Comparison of ENCODE assay signal across 8 cellular contexts in the genomic region with DNA sequence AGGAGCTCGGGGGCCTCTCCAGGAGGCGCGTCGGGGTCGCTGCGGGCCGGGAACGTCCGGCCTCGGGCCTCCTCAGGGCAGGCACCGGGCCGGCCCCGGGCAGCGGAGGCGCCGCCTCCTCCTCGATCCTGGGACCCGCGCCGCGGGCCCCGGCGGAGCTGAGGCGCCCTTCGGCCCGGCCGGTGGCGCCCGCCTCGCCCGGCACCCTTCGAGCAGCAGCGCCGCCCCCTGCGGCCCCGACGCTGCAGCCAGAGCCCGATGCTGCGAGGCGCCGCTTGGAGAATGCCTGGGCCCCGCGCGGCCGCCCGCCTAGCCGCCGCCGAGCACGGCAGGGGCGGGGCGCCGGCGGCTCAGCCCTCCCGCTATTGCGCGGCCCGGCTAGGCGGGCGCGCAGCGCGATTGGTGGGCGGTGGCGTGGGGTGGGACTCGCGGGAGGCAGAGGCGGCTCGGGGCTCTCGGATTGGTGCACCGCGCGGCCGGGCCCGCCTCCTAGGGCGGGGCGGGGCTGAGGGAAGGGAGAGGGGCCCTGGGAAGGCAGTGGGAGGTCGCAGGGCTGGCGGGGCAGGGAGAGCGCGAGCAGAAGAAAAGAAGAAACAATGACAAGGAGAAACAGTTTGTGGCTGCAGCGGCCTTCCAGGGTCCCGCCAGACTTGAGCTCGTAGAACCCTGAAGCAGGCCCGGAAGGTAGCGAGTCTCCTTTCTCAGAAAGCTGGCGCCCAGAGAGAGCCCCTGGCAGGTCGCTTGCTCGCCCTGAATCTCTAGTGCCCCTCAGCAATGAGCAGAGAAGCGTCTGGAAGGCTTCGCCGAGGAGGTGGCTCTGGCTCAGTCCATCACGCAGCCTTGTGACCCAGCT. TPM values are rescaled to one million over a fixed set of nuclear protein-coding genes. Genes with fewer than 3 reads are reported as not detected.
DNase-seq lines count a peak whose midpoint lies in the region; ATAC-seq, FAIRE-seq and TF ChIP-seq lines count a peak whose summit lies in the region.

EEIG1 (minus strand) TSS at position 284 of the 853 bp plus-strand sequence. CDS start 852 bp downstream, outside the sequence.

- H3K27ac ChIP-seq in layer of hippocampus (ENCODE audit: low read depth, low read length): peak within 1 kb of the TSS; percentile 86

- peak; percentile 80 for FAIRE-seq in GM19239 (lab: Jason Lieb, UNC)

- no peaks in the 10 kb centered on the region for H3K9me3 Mint-ChIP-seq in chondrocyte (ENCODE audit: low read depth)

- peak within 1 kb of the TSS; percentile 94 for H3K4me3 Mint-ChIP-seq in chondrocyte (ENCODE audit: unreplicated experiment)

- H3K27me3 Mint-ChIP-seq in chondrocyte (ENCODE audit: low read depth): no peaks in the 10 kb centered on the region

- H3K27me3 ChIP-seq in BE2C (no peaks in the 10 kb centered on the region), layer of hippocampus (ENCODE audit: control insufficient read depth, insufficient read depth, low read length) (no peaks in the 10 kb centered on the region)

- peak within 1 kb of the TSS; percentile 96 for H3K27ac Mint-ChIP-seq in chondrocyte (ENCODE audit: unreplicated experiment)

- peak; percentile 67 for ATAC-seq in HG03442 (IDR thresholded peaks at IDR 0.05; ENCODE audit: unreplicated experiment)

- H3K4me1 ChIP-seq in BE2C: peaks cover 12% of the 10 kb centered on the region

- no peaks in the 10 kb centered on the region for H3K36me3 ChIP-seq in BE2C

- peaks cover 38% of the 10 kb centered on the region for H3K4me1 Mint-ChIP-seq in chondrocyte (ENCODE audit: low read depth)

- no peaks in the 10 kb centered on the region for H3K9me3 ChIP-seq in BE2C

- no peak for TF ChIP-seq CTCF in BE2C (IDR thresholded peaks at IDR 0.05; ENCODE audit: low read depth, low read length)
- no peak for TF ChIP-seq CTCF in chondrocyte (IDR thresholded peaks at IDR 0.05)

- DNase-seq in BE2C (peak; percentile 98), GM19239 (ENCODE audit: insufficient read length, low spot score) (peak; percentile 82), NCI-H526 (lab: John Stamatoyannopoulos, UW) (peak; percentile 66 to 93), chondrocyte (ENCODE audit: low spot score) (peak; percentile 98)
- peak; percentile 96 to 97 for DNase-seq in activated CD4-positive, alpha-beta T cell treated with anti-CD3 and anti-CD28 coated beads for 4 hours
- DNase-seq in stimulated activated CD4-positive, alpha-beta T cell treated with anti-CD3 and anti-CD28 coated beads, Interleukin-1b, Interleukin-23, amount 100 ng/mL, for 1 hour (ENCODE audit: low read depth in 2 of 2): peak; percentile 95 to 96

- H3K36me3 Mint-ChIP-seq in chondrocyte (ENCODE audit: low read depth): no peaks in the 10 kb centered on the region

- peak within 1 kb of the TSS; percentile 94 for H3K4me3 ChIP-seq in BE2C (ENCODE audit: low read depth, low read length)

RNA-seq across cellular contexts. Expression of gene EEIG1, which starts in this region (rescaled TPM):
- polyA plus RNA-seq in BE2C (2012; ENCODE audit: insufficient read depth, insufficient read length, low read depth): 30.7 TPM
- 39.4 to 63.0 TPM (median 61.8 TPM) in 3 replicates for total RNA-seq in chondrocyte

Comparison
In these comparisons a context has a peak if more than half of its experiments do, and no peak if none do; other contexts are left out.
1. Peak in every context shown above with its lines: DNase-seq, ATAC-seq, H3K4me3 ChIP-seq and H3K27ac ChIP-seq.